Comparison of ENCODE assay signal across 1 cellular context in genomic region chr1:150976879-150977694, GRCh38.
TF ChIP-seq lines count a peak whose summit lies in the region.

No MANE protein-coding gene starts in this region.

TF ChIP-seq in endothelial cell of umbilical vein, 7 proteins besides CTCF, POLR2A, EP300 and RAD21 (continued from another document):
- TF ChIP-seq FOS (IDR thresholded peaks at IDR 0.05; ENCODE audit: borderline replicate concordance, insufficient read depth, low read length) (peak; percentile 66), JUN (IDR thresholded peaks at IDR 0.05; ENCODE audit: borderline replicate concordance, insufficient read depth, insufficient read length, low read depth) (peak; percentile 72), EZH2 (IDR thresholded peaks at IDR 0.05; ENCODE audit: borderline replicate concordance, low read depth, low read length, severe bottlenecking) (no peak), MYC (IDR thresholded peaks at IDR 0.05; ENCODE audit: low read depth, low read length) (peak; percentile 64), GATA2 (IDR thresholded peaks at IDR 0.05; ENCODE audit: insufficient read depth, insufficient read length, low read depth, low read length) (no peak)
